ENCODE assay signal across 21 cellular contexts in the genomic region with DNA sequence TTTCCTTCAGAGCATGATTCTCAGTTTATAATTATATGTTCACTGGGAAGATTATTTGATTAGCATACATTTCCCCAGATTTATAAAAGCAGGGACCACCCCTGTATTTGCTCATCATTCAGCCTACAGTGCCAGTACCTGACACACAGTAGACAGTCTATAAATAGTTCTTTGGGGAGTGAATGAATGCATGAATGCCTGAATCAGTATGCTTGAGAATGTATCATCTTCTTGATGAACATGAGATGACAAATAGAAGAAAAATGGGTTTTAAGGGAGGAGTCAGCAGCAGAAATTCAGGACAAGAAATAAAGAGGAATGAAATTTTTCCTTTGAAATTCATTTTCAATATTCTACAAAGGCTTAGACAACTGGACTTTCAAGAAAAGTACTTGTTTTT.
A peak's percentile ranks its signal among the peaks of the same experiment; 100 is the strongest.
DNase-seq lines count a peak whose midpoint lies in the region; ATAC-seq, FAIRE-seq and TF ChIP-seq lines count a peak whose summit lies in the region.
"Had no signal": no experiment of that assay in that cellular context is flagged by ENCODE, and none has a peak within 500 bp of the region (broad histone marks: within the 10 kb centered on the region; RNA-seq: fewer than 3 reads in every experiment).

No MANE protein-coding gene starts in this region.

- H3K4me2 ChIP-seq in astrocyte (ENCODE audit: low read length): no peak overlapping the region
- H3K4me2 ChIP-seq: SK-N-SH had no signal

- H3K79me2 ChIP-seq in astrocyte (ENCODE audit: insufficient read depth, low read length): no peaks in the 10 kb centered on the region

- H3K27me3 ChIP-seq in astrocyte (ENCODE audit: insufficient read depth, low read length): no peaks in the 10 kb centered on the region

- H3K4me3 ChIP-seq in astrocyte (ENCODE audit: insufficient read depth, low read depth, low read length): no peak overlapping the region
- H3K4me3 ChIP-seq: K562 had no signal

- ATAC-seq in GM18517 (IDR thresholded peaks at IDR 0.05; ENCODE audit: unreplicated experiment): no peak
- ATAC-seq: K562 had no signal

- no peaks in the 10 kb centered on the region for H3K27me3 Mint-ChIP-seq in astrocyte (ENCODE audit: low read depth, unreplicated experiment)
- H3K27me3 Mint-ChIP-seq: B cell had no signal

- H3K27ac Mint-ChIP-seq in astrocyte (ENCODE audit: unreplicated experiment): no peak overlapping the region
- H3K27ac Mint-ChIP-seq: B cell, H9 had no signal

- DNase-seq in EH (ENCODE audit: low read depth): peak; percentile 47
- peak; percentile 22 for DNase-seq in HT1080 (ENCODE audit: low read depth)
- peak; percentile 3 for DNase-seq in astrocyte (ENCODE audit: low read depth)
- DNase-seq in kidney glomerular epithelial cell (lab: John Stamatoyannopoulos, UW): peak; percentile 26
- DNase-seq in UCSD-AML1 (lab: John Stamatoyannopoulos, UW; ENCODE audit: unreplicated experiment): no peak
- no peak for DNase-seq in DMS 273 treated with DMSO at 0.1 percent for 48 hours (lab: John Stamatoyannopoulos, UW)
- no peak for DNase-seq in substantia nigra (lab: John Stamatoyannopoulos, UW)
- DNase-seq: 8988T, COR-L47, H9, NCI-H1105 treated with DMSO at 0.1 percent for 48 hours, NCI-H1694, NCI-H510A treated with DMSO at 0.1 percent for 48 hours, NCI-H774, OCI-M1, RPMI8226, SHP77 treated with DMSO at 0.1 percent for 48 hours, SK-N-SH had no signal

- no peak for TF ChIP-seq CTCF in astrocyte (IDR thresholded peaks at IDR 0.05; ENCODE audit: insufficient read depth, low read depth, low read length)

- no peaks in the 10 kb centered on the region for H3K9me3 ChIP-seq in astrocyte (ENCODE audit: insufficient read depth, low read depth, low read length)
- H3K9me3 ChIP-seq: SK-N-SH had no signal

- no peak overlapping the region for H3K9ac ChIP-seq in astrocyte (ENCODE audit: low read length)
- H3K9ac ChIP-seq: SK-N-SH had no signal

- no peaks in the 10 kb centered on the region for H4K20me1 ChIP-seq in astrocyte (ENCODE audit: insufficient read depth, low read length)

- no peaks in the 10 kb centered on the region for H3K36me3 ChIP-seq in astrocyte (ENCODE audit: insufficient read depth, low read length)

- H2AFZ ChIP-seq in astrocyte (ENCODE audit: low read depth, low read length): no peak overlapping the region

- H3K4me3 Mint-ChIP-seq in astrocyte (ENCODE audit: unreplicated experiment): no peak overlapping the region
- H3K4me3 Mint-ChIP-seq: B cell, H9 had no signal

- peaks cover 16% of the 10 kb centered on the region for H3K4me1 Mint-ChIP-seq in astrocyte (ENCODE audit: low read depth, unreplicated experiment)
- H3K4me1 Mint-ChIP-seq: B cell had no signal

- H3K9me3 Mint-ChIP-seq in astrocyte (ENCODE audit: unreplicated experiment): peaks cover 2% of the 10 kb centered on the region
- H3K9me3 Mint-ChIP-seq: H9 had no signal

- H3K27ac ChIP-seq in astrocyte (ENCODE audit: low read depth, low read length): no peak overlapping the region
- H3K27ac ChIP-seq in substantia nigra (ENCODE audit: low read depth, low read length, poor library complexity, severe bottlenecking): no peak overlapping the region

- H3K4me1 ChIP-seq in astrocyte (ENCODE audit: insufficient read depth, low read length): no peaks in the 10 kb centered on the region

- no peak for FAIRE-seq in astrocyte (lab: Jason Lieb, UNC)
- FAIRE-seq: K562 had no signal

- H3K36me3 Mint-ChIP-seq in astrocyte (ENCODE audit: low read depth, unreplicated experiment): no peaks in the 10 kb centered on the region

Comparison
In these comparisons a context has a peak if more than half of its experiments do, and no peak if none do; other contexts are left out.
1. DNase-seq: peak in EH (single experiment), HT1080 (single experiment), astrocyte (single experiment) and kidney glomerular epithelial cell (single experiment); none in UCSD-AML1 (single experiment), DMS 273 treated with DMSO at 0.1 percent for 48 hours (single experiment) and substantia nigra (0 of 49).